In genomic region chr19:40754611-40755247, GRCh38 we compare ENCODE assay signal across 8 cellular contexts. TPM values are rescaled to one million over a fixed set of nuclear protein-coding genes. Genes with fewer than 3 reads are reported as not detected.
DNase-seq lines count a peak whose midpoint lies in the region; ATAC-seq and TF ChIP-seq lines count a peak whose summit lies in the region.

No MANE protein-coding gene starts in this region.

- peak overlapping the region; percentile 12 for H3K27ac ChIP-seq in CD8-positive, alpha-beta T cell (ENCODE audit: low read depth, low read length)
- H3K27ac ChIP-seq in OCI-LY3 (ENCODE audit: low read length), result peak overlapping the region; percentile 80
- peak overlapping the region; percentile 36 for H3K27ac ChIP-seq in trophoblast cell (ENCODE audit: low read depth, low read length)
- peak overlapping the region in 1 of 10 donors; percentile 83 for H3K27ac ChIP-seq in heart right ventricle

- peaks cover 64% of the 10 kb centered on the region for H3K36me3 Mint-ChIP-seq in CD8-positive, alpha-beta T cell
- H3K36me3 Mint-ChIP-seq in MCF 10A (ENCODE audit: insufficient read depth, unreplicated experiment), result peaks cover 78% of the 10 kb centered on the region

- H3K4me1 Mint-ChIP-seq in CD8-positive, alpha-beta T cell (ENCODE audit: low read depth), result peaks cover 59% of the 10 kb centered on the region
- peaks cover 33% of the 10 kb centered on the region for H3K4me1 Mint-ChIP-seq in MCF 10A (ENCODE audit: insufficient read depth, unreplicated experiment)

- H3K27ac Mint-ChIP-seq in CD8-positive, alpha-beta T cell, result peak overlapping the region; percentile 92
- H3K27ac Mint-ChIP-seq in MCF 10A (ENCODE audit: low read depth, unreplicated experiment), result peak overlapping the region; percentile 46

- H4K91ac ChIP-seq in trophoblast cell (ENCODE audit: low read depth, low read length), result no peak overlapping the region

- H3K4me3 Mint-ChIP-seq in CD8-positive, alpha-beta T cell, result peak overlapping the region; percentile 82
- H3K4me3 Mint-ChIP-seq in MCF 10A (ENCODE audit: unreplicated experiment), result peak overlapping the region; percentile 51

- DNase-seq in CD8-positive, alpha-beta T cell, result no peak
- DNase-seq in MCF 10A (ENCODE audit: unreplicated experiment) (no peak), trophoblast cell (peak; percentile 84 to 85), KG1 (lab: John Stamatoyannopoulos, UW) (no peak), heart right ventricle (no peak)

- H2AK5ac ChIP-seq in trophoblast cell (ENCODE audit: low read length), result peak overlapping the region; percentile 26

- no peak overlapping the region for H2AFZ ChIP-seq in OCI-LY3 (ENCODE audit: low read depth, low read length)
- H2AFZ ChIP-seq in trophoblast cell (ENCODE audit: insufficient read depth, low read length, poor library complexity), result no peak overlapping the region

- peak overlapping the region; percentile 71 for H3K4ac ChIP-seq in trophoblast cell (ENCODE audit: low read depth, low read length)

- POLR2A ChIA-PET in CD8-positive, alpha-beta T cell (lab: Charles Lee), result interaction anchor here (0.7 to 4.5 kb wide), 5 partner anchors 23 to 509 kb away, joined by 3 to 37 read pairs (median 4); partner anchors contain the start of genes COQ8B, EGLN2, ITPKC and RAB4B
- POLR2A ChIA-PET in MCF 10A (lab: Yijun Ruan, JAX), result interaction anchor here (0.9 to 6.7 kb wide), 4 partner anchors 23 to 44 kb away, joined by 3 to 57 read pairs (median 18); partner anchors contain the start of genes COQ8B, EGLN2, ITPKC and RAB4B

- no peaks in the 10 kb centered on the region for H3K27me3 ChIP-seq in CD8-positive, alpha-beta T cell (ENCODE audit: insufficient read depth, low read length)
- H3K27me3 ChIP-seq in OCI-LY3 (ENCODE audit: low read depth, low read length) (no peaks in the 10 kb centered on the region), trophoblast cell (ENCODE audit: insufficient read depth, low read length) (no peaks in the 10 kb centered on the region), heart right ventricle (no peaks in the 10 kb centered on the region)

- H3K4me2 ChIP-seq in OCI-LY3 (ENCODE audit: low read length) (peak overlapping the region; percentile 74), trophoblast cell (ENCODE audit: low read length) (peak overlapping the region; percentile 32)

- no peak overlapping the region for H3K23ac ChIP-seq in trophoblast cell (ENCODE audit: low read length)

- H2BK5ac ChIP-seq in trophoblast cell (ENCODE audit: low read depth, low read length, poor library complexity), result no peak overlapping the region

- peak overlapping the region; percentile 31 for H4K12ac ChIP-seq in trophoblast cell (ENCODE audit: low read depth, low read length)

- H3K27me3 Mint-ChIP-seq in CD8-positive, alpha-beta T cell (ENCODE audit: low read depth), result no peaks in the 10 kb centered on the region
- no peaks in the 10 kb centered on the region for H3K27me3 Mint-ChIP-seq in MCF 10A (ENCODE audit: insufficient read depth, unreplicated experiment)

- H4K20me1 ChIP-seq in OCI-LY3 (ENCODE audit: insufficient read depth, low read length), result peaks cover 45% of the 10 kb centered on the region

- H3K36me3 ChIP-seq in CD8-positive, alpha-beta T cell (ENCODE audit: insufficient read depth, low read length), result peaks cover 26% of the 10 kb centered on the region
- peaks cover 53% of the 10 kb centered on the region for H3K36me3 ChIP-seq in OCI-LY3 (replicated peaks; ENCODE audit: low read depth, low read length)
- peaks cover 39 to 40% of the 10 kb centered on the region in 2 experiments for H3K36me3 ChIP-seq in trophoblast cell (ENCODE audit: control insufficient read depth in 1 of 2, insufficient read depth in 2 of 2, low read length in 2 of 2)
- peaks cover 0 to 54% (median 22%) of the 10 kb centered on the region in 9 donors for H3K36me3 ChIP-seq in heart right ventricle

- H3K14ac ChIP-seq in trophoblast cell (ENCODE audit: low read length), result no peak overlapping the region

- H2BK120ac ChIP-seq in trophoblast cell (ENCODE audit: insufficient read depth, low read length, poor library complexity), result no peak overlapping the region

- TF ChIP-seq CTCF in CD8-positive, alpha-beta T cell (IDR thresholded peaks at IDR 0.05), result no peak
- TF ChIP-seq CTCF in OCI-LY3 (IDR thresholded peaks at IDR 0.05; ENCODE audit: low read depth, low read length) (no peak), MCF 10A (IDR thresholded peaks at IDR 0.05; ENCODE audit: unreplicated experiment) (no peak), heart right ventricle (IDR thresholded peaks at IDR 0.05) (no peak)

- BruUV-seq in MCF 10A (replicated peaks; lab: Mats Ljungman, UMichigan), result no TSS peak

- H4K8ac ChIP-seq in trophoblast cell (ENCODE audit: low read depth, low read length), result no peak overlapping the region

- intact Hi-C loops in CD8-positive, alpha-beta T cell (cut with DNase I, micrococcal nuclease), result no loop called here
- intact Hi-C loops in MCF 10A (cut with micrococcal nuclease), result no loop called here
- intact Hi-C loops in heart right ventricle (cut with DNase I), result loop anchor here in 3 of 10 donors (2.0 to 5.0 kb wide), 4 partner anchors 18 to 48 kb away; partner anchors contain the start of genes COQ8B (in 1 of the 3), EGLN2 (in 1 of the 3) and ITPKC (in 1 of the 3)

- peak overlapping the region; percentile 17 for H3K18ac ChIP-seq in trophoblast cell (ENCODE audit: low read length)

- H3K79me2 ChIP-seq in OCI-LY3 (ENCODE audit: low read length), result peaks cover 85% of the 10 kb centered on the region
- H3K79me2 ChIP-seq in trophoblast cell (ENCODE audit: control insufficient read depth, insufficient read depth, low read length, poor library complexity), result peaks cover 38% of the 10 kb centered on the region

- H3K9me3 ChIP-seq in CD8-positive, alpha-beta T cell (ENCODE audit: low read length), result no peaks in the 10 kb centered on the region
- H3K9me3 ChIP-seq in OCI-LY3 (ENCODE audit: insufficient read depth, low read length), result no peaks in the 10 kb centered on the region
- no peaks in the 10 kb centered on the region for H3K9me3 ChIP-seq in trophoblast cell (ENCODE audit: insufficient read depth, low read depth, low read length)
- no peaks in the 10 kb centered on the region for H3K9me3 ChIP-seq in heart right ventricle

- CTCF ChIA-PET in CD8-positive, alpha-beta T cell (lab: Charles Lee), result interaction anchor here (0.9 to 6.9 kb wide), 7 partner anchors 14 to 120 kb away, joined by 3 to 37 read pairs (median 3); partner anchors contain the start of gene MIA
- CTCF ChIA-PET in MCF 10A (lab: Yijun Ruan, JAX), result interaction anchor here (0.6 to 2.3 kb wide), 3 partner anchors 24 to 94 kb away, joined by 4 to 5 read pairs (median 5); no protein-coding TSS in a partner anchor

- peaks cover 19% of the 10 kb centered on the region for H3K79me1 ChIP-seq in trophoblast cell (ENCODE audit: low read length)

- H2BK12ac ChIP-seq in trophoblast cell (ENCODE audit: low read length), result peak overlapping the region; percentile 11

- H3K4me1 ChIP-seq in CD8-positive, alpha-beta T cell (ENCODE audit: insufficient read depth, low read length), result peaks cover 49% of the 10 kb centered on the region
- H3K4me1 ChIP-seq in OCI-LY3 (ENCODE audit: low read length) (peaks cover 37% of the 10 kb centered on the region), trophoblast cell (ENCODE audit: control insufficient read depth in 1 of 2, insufficient read depth in 2 of 2, low read length in 2 of 2) (peaks cover 24 to 28% of the 10 kb centered on the region in 2 experiments), heart right ventricle (peaks cover 2 to 58% (median 40%) of the 10 kb centered on the region in 9 donors)

- peak overlapping the region; percentile 6 for H3K4me3 ChIP-seq in CD8-positive, alpha-beta T cell (ENCODE audit: low read depth, low read length)
- H3K4me3 ChIP-seq in OCI-LY3 (ENCODE audit: low read length) (peak overlapping the region; percentile 68), trophoblast cell (ENCODE audit: low read depth, low read length) (no peak overlapping the region), heart right ventricle (peak overlapping the region in 2 of 10 donors; percentile 11 to 28)

- no peaks in the 10 kb centered on the region for H3K9me3 Mint-ChIP-seq in CD8-positive, alpha-beta T cell
- no peaks in the 10 kb centered on the region for H3K9me3 Mint-ChIP-seq in MCF 10A (ENCODE audit: unreplicated experiment)

- ATAC-seq in CD8-positive, alpha-beta T cell, result no peak
- ATAC-seq in heart right ventricle (no peak), HG03097 (IDR thresholded peaks at IDR 0.05; ENCODE audit: low FRiP score, unreplicated experiment) (no peak), GM19035 (IDR thresholded peaks at IDR 0.05; ENCODE audit: unreplicated experiment) (no peak)

- no CpG with 5 or more reads among the region's 9 CpGs for WGBS in trophoblast cell (ENCODE audit: extremely low coverage, insufficient coverage, insufficient read length)
- WGBS in heart right ventricle, 2 donors, result 85 to 89% methylated on average over 9 of the region's 9 CpGs

- H3K9ac ChIP-seq in OCI-LY3 (ENCODE audit: low read length) (peak overlapping the region; percentile 49), trophoblast cell (ENCODE audit: low read length) (no peak overlapping the region)

RNA-seq across cellular contexts. Expression of gene SNRPA, which starts 3.7 kb away (rescaled TPM):
- total RNA-seq in CD8-positive, alpha-beta T cell, result 10 to 100 TPM; 68.3 to 88.2 TPM
- total RNA-seq in MCF 10A (2022) (108 and 160 TPM in 2 replicates), heart right ventricle (10 to 100 TPM; 24.0 to 40.6 (median 34.4) TPM)
- 159 and 164 TPM in 2 replicates for polyA plus RNA-seq in trophoblast cell (2013)
- polyA plus RNA-seq in heart right ventricle, result 10 to 100 TPM; 35.3 to 36.7 TPM

RNA-seq across cellular contexts. Expression of gene ACTMAP, which starts 4.5 kb away (rescaled TPM):
- 1 to 10 TPM; 3.5 to 3.8 TPM for total RNA-seq in CD8-positive, alpha-beta T cell
- total RNA-seq in MCF 10A (2022) (19.3 and 21.2 TPM in 2 replicates), heart right ventricle (10 to 100 TPM in 2 of 10 donors, 1 to 10 TPM in 8; 5.3 to 11.4 (median 8.4) TPM)
- 7.5 and 8.6 TPM in 2 replicates for polyA plus RNA-seq in trophoblast cell (2013)
- polyA plus RNA-seq in heart right ventricle, result 10 to 100 TPM in 1 of 2 donors, 1 to 10 TPM in 1; 3.6 to 12.8 TPM

RNA-seq across cellular contexts. Expression of gene MIA, which starts 20.6 kb away (rescaled TPM):
- total RNA-seq in CD8-positive, alpha-beta T cell, result not detected
- total RNA-seq in MCF 10A (2022) (0.70 TPM in 1 of 2 replicates, not detected in the other), heart right ventricle (1 to 10 TPM in 3 of 10 donors, under 1 TPM in 2, not detected in 5; 0.63 to 1.7 (median 1.0) TPM)
- 2.0 and 2.1 TPM in 2 replicates for polyA plus RNA-seq in trophoblast cell (2013)
- polyA plus RNA-seq in heart right ventricle, result 1 to 10 TPM; 2.0 to 2.4 TPM

RNA-seq across cellular contexts. Expression of gene RAB4B, which starts 23.3 kb away (rescaled TPM):
- total RNA-seq in CD8-positive, alpha-beta T cell, result 10 to 100 TPM; 19.9 to 21.3 TPM
- total RNA-seq in MCF 10A (2022) (10.1 and 13.2 TPM in 2 replicates), heart right ventricle (10 to 100 TPM; 11.0 to 25.2 (median 13.5) TPM)
- 16.0 and 16.2 TPM in 2 replicates for polyA plus RNA-seq in trophoblast cell (2013)
- 10 to 100 TPM; 26.8 to 62.5 TPM for polyA plus RNA-seq in heart right ventricle

RNA-seq across cellular contexts. Expression of gene ITPKC, which starts 37.8 kb away (rescaled TPM):
- 1 to 10 TPM; 5.9 to 6.4 TPM for total RNA-seq in CD8-positive, alpha-beta T cell
- total RNA-seq in MCF 10A (2022) (27.1 and 33.2 TPM in 2 replicates), heart right ventricle (10 to 100 TPM in 3 of 10 donors, 1 to 10 TPM in 7; 6.2 to 15.3 (median 9.1) TPM)
- polyA plus RNA-seq in trophoblast cell (2013), result 13.1 and 13.5 TPM in 2 replicates
- polyA plus RNA-seq in heart right ventricle, result 10 to 100 TPM; 16.8 to 17.3 TPM

Comparison
In these comparisons a context has a peak if more than half of its experiments do, and no peak if none do; other contexts are left out.
1. DNase-seq: peak in trophoblast cell (2 of 2); none in CD8-positive, alpha-beta T cell (0 of 7), MCF 10A (single experiment), KG1 (single experiment) and heart right ventricle (0 of 2).